8 cellular contexts compared by ENCODE assay signal in genomic region chr9:126499005-126499910, GRCh38.
A peak's percentile ranks its signal among the peaks of the same experiment; 100 is the strongest.
DNase-seq lines count a peak whose midpoint lies in the region; ATAC-seq and TF ChIP-seq lines count a peak whose summit lies in the region.

No MANE protein-coding gene starts in this region.

- H3K36me3 Mint-ChIP-seq in CD8-positive, alpha-beta T cell, result peaks cover 5% of the 10 kb centered on the region
- H3K36me3 Mint-ChIP-seq in activated naive CD8-positive, alpha-beta T cell treated with anti-CD3 and anti-CD28 coated beads, Interleukin-2, amount 50 U/mL, for 24 hours (ENCODE audit: low read depth), result no peaks in the 10 kb centered on the region

- H3K27me3 ChIP-seq in CD8-positive, alpha-beta T cell (ENCODE audit: insufficient read depth, low read length), result no peaks in the 10 kb centered on the region
- no peaks in the 10 kb centered on the region for H3K27me3 ChIP-seq in prostate gland (replicated peaks; ENCODE audit: insufficient read depth)

- no peaks in the 10 kb centered on the region for H3K9me3 Mint-ChIP-seq in CD8-positive, alpha-beta T cell
- H3K9me3 Mint-ChIP-seq in activated naive CD8-positive, alpha-beta T cell treated with anti-CD3 and anti-CD28 coated beads, Interleukin-2, amount 50 U/mL, for 24 hours, result no peaks in the 10 kb centered on the region

- CTCF ChIA-PET in CD8-positive, alpha-beta T cell (lab: Charles Lee), result interaction anchor here (0.7 to 8.5 kb wide), 31 partner anchors 8 to 197 kb away, joined by 3 to 187 read pairs (median 5); no protein-coding TSS in a partner anchor

- peak overlapping the region; percentile 51 for H3K4me3 Mint-ChIP-seq in CD8-positive, alpha-beta T cell
- H3K4me3 Mint-ChIP-seq in activated naive CD8-positive, alpha-beta T cell treated with anti-CD3 and anti-CD28 coated beads, Interleukin-2, amount 50 U/mL, for 24 hours, result peak overlapping the region; percentile 8

- H3K27ac ChIP-seq in CD8-positive, alpha-beta T cell (ENCODE audit: low read depth, low read length), result no peak overlapping the region
- H3K27ac ChIP-seq in prostate gland, result no peak overlapping the region

- ATAC-seq in CD8-positive, alpha-beta T cell, result peak; percentile 80
- ATAC-seq in HG03175 (IDR thresholded peaks at IDR 0.05; ENCODE audit: unreplicated experiment) (peak; percentile 49), left cardiac atrium (peak; percentile 70 to 71), HG03135 (IDR thresholded peaks at IDR 0.05; ENCODE audit: unreplicated experiment) (no peak)
- peak; percentile 51 for ATAC-seq in activated naive CD8-positive, alpha-beta T cell treated with anti-CD3 and anti-CD28 coated beads, Interleukin-2, amount 50 U/mL, for 24 hours

- peaks cover 20% of the 10 kb centered on the region for H3K4me1 Mint-ChIP-seq in CD8-positive, alpha-beta T cell (ENCODE audit: low read depth)
- H3K4me1 Mint-ChIP-seq in activated naive CD8-positive, alpha-beta T cell treated with anti-CD3 and anti-CD28 coated beads, Interleukin-2, amount 50 U/mL, for 24 hours, result peaks cover 3% of the 10 kb centered on the region

- H3K27ac Mint-ChIP-seq in CD8-positive, alpha-beta T cell, result no peak overlapping the region
- H3K27ac Mint-ChIP-seq in activated naive CD8-positive, alpha-beta T cell treated with anti-CD3 and anti-CD28 coated beads, Interleukin-2, amount 50 U/mL, for 24 hours, result no peak overlapping the region

- H3K4me1 ChIP-seq in CD8-positive, alpha-beta T cell (ENCODE audit: insufficient read depth, low read length), result peaks cover 13% of the 10 kb centered on the region
- peaks cover 5% of the 10 kb centered on the region for H3K4me1 ChIP-seq in prostate gland (replicated peaks)

- DNase-seq in CD8-positive, alpha-beta T cell, result peak in 5 of 7 experiments; percentile 24 to 74 (median 39)
- DNase-seq in RPMI8226 (peak; percentile 69), left cardiac atrium (no peak), prostate gland (ENCODE audit: low spot score) (no peak), GOT3 (lab: John Stamatoyannopoulos, UW) (no peak)
- DNase-seq in activated naive CD8-positive, alpha-beta T cell treated with anti-CD3 and anti-CD28 coated beads, Interleukin-2, amount 50 U/mL, for 24 hours, result peak; percentile 53

- WGBS in prostate gland, result 5% methylated on average over 46 of the region's 46 CpGs

- no peaks in the 10 kb centered on the region for H3K36me3 ChIP-seq in CD8-positive, alpha-beta T cell (ENCODE audit: insufficient read depth, low read length)
- H3K36me3 ChIP-seq in prostate gland, result no peaks in the 10 kb centered on the region

- H3K9me3 ChIP-seq in CD8-positive, alpha-beta T cell (ENCODE audit: low read length), result no peaks in the 10 kb centered on the region
- no peaks in the 10 kb centered on the region for H3K9me3 ChIP-seq in prostate gland

- TF ChIP-seq POLR2A in prostate gland (IDR thresholded peaks at IDR 0.05), result no peak

- peak; percentile 99 for TF ChIP-seq CTCF in CD8-positive, alpha-beta T cell (IDR thresholded peaks at IDR 0.05)
- TF ChIP-seq CTCF in prostate gland (IDR thresholded peaks at IDR 0.05), result peak; percentile 88 to 99 (median 91)

- H3K4me3 ChIP-seq in CD8-positive, alpha-beta T cell (ENCODE audit: low read depth, low read length), result peak overlapping the region; percentile 44
- peak overlapping the region; percentile 16 to 19 for H3K4me3 ChIP-seq in prostate gland

- POLR2A ChIA-PET in CD8-positive, alpha-beta T cell (lab: Charles Lee), result interaction anchor here (1.0 kb wide), 1 partner anchor 9 kb away, joined by 3 read pairs; no protein-coding TSS in a partner anchor

- intact Hi-C loops in CD8-positive, alpha-beta T cell (cut with DNase I, micrococcal nuclease), result no loop called here
- intact Hi-C loops in left cardiac atrium (cut with DNase I), result loop anchor here in 1 of 2 donors (2.0 to 10.0 kb wide), 2 partner anchors 94 to 282 kb away; no protein-coding TSS in a partner anchor
- intact Hi-C loops in prostate gland (cut with DNase I), result no loop called here

- peaks cover 2% of the 10 kb centered on the region for H3K27me3 Mint-ChIP-seq in CD8-positive, alpha-beta T cell (ENCODE audit: low read depth)
- H3K27me3 Mint-ChIP-seq in activated naive CD8-positive, alpha-beta T cell treated with anti-CD3 and anti-CD28 coated beads, Interleukin-2, amount 50 U/mL, for 24 hours, result peaks cover 11% of the 10 kb centered on the region

Comparison
In these comparisons a context has a peak if more than half of its experiments do, and no peak if none do; other contexts are left out.
1. DNase-seq: peak in CD8-positive, alpha-beta T cell (5 of 7), RPMI8226 (single experiment) and activated naive CD8-positive, alpha-beta T cell treated with anti-CD3 and anti-CD28 coated beads, Interleukin-2, amount 50 U/mL, for 24 hours (single experiment); none in left cardiac atrium (single experiment), prostate gland (single experiment) and GOT3 (single experiment).